Comparison of ENCODE assay signal across 8 cellular contexts in the genomic region with DNA sequence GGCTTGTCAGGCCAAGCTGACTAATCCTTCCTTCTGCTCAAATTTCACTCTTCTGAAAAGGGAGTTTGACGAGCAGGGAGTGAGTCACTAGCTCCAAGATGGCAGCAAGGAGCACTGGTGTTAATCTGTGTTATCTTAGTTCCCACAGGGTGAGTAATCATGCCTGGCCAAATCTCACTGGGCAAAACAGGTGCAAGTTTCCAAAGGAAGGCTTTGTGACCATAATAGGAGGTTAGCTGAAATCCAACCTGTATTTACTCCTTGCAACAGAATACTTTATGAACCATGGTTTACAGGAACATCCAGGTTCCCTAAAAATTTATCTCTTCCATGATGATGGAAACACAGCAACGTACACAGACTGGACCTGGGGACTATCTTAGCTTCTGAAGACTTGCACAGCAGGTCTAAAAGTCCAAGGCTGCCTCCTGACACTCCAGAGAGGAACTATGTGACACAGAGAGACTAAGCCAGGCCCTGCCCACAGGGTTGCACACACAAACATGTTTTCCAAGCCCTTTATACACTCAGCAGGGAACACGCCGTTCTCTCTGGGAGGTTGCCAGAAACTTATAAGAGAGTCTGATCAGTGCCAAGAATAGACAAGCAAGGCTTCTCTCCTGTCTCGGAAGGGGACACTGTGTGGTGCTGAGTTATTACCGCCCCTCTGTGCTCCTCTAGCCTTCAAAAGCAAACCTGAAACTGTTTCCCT. TPM values are rescaled to one million over a fixed set of nuclear protein-coding genes. Genes with fewer than 3 reads are reported as not detected.
A peak's percentile ranks its signal among the peaks of the same experiment; 100 is the strongest.
DNase-seq lines count a peak whose midpoint lies in the region; ATAC-seq and TF ChIP-seq lines count a peak whose summit lies in the region.

No MANE protein-coding gene starts in this region.

- peak overlapping the region; percentile 40 for H3K4me3 ChIP-seq in parathyroid adenoma (ENCODE audit: low read depth, low read length)

- H3K4me2 ChIP-seq in parathyroid adenoma (ENCODE audit: low read length) = peak overlapping the region; percentile 42

- TF ChIP-seq CTCF in parathyroid adenoma (IDR thresholded peaks at IDR 0.05) = no peak

- peak overlapping the region; percentile 92 for H3K27ac ChIP-seq in parathyroid adenoma

- no peaks in the 10 kb centered on the region for H3K9me3 ChIP-seq in parathyroid adenoma (ENCODE audit: control insufficient read depth, low read length)

- peaks cover 49% of the 10 kb centered on the region for H3K4me1 ChIP-seq in parathyroid adenoma

- H3K27me3 ChIP-seq in parathyroid adenoma (ENCODE audit: control insufficient read depth, insufficient read depth, low read length) = no peaks in the 10 kb centered on the region

- DNase-seq in HT-29 (ENCODE audit: low spot score) (peak; percentile 22), SW 1271 (lab: John Stamatoyannopoulos, UW) (peak; percentile 24 to 70), glomerular visceral epithelial cell (ENCODE audit: extremely low spot score) (peak; percentile 62), NCI-H1048 (lab: John Stamatoyannopoulos, UW) (no peak), NCI-H1436 (lab: John Stamatoyannopoulos, UW) (no peak)
- DNase-seq in effector CD8-positive, alpha-beta T cell (lab: John Stamatoyannopoulos, UW) = no peak

- peak overlapping the region; percentile 63 for H2AFZ ChIP-seq in parathyroid adenoma

- no peak for ATAC-seq in GM18873 (IDR thresholded peaks at IDR 0.05; ENCODE audit: low FRiP score, unreplicated experiment)

- H3K79me2 ChIP-seq in parathyroid adenoma = no peaks in the 10 kb centered on the region

- H3K36me3 ChIP-seq in parathyroid adenoma (ENCODE audit: control insufficient read depth, insufficient read depth, low read length) = no peaks in the 10 kb centered on the region

- no peak overlapping the region for H3K9ac ChIP-seq in parathyroid adenoma

RNA-seq across cellular contexts. Expression of a gene that starts 46.3 kb away (rescaled TPM):
- total RNA-seq in HT-29 (2014; rRNA removed; shearing (Covaris generic)) = 4.9 and 13.9 TPM in 2 replicates

Comparison
In these comparisons a context has a peak if more than half of its experiments do, and no peak if none do; other contexts are left out.
1. DNase-seq: peak in HT-29 (single experiment), SW 1271 (2 of 2) and glomerular visceral epithelial cell (single experiment); none in NCI-H1048 (single experiment), effector CD8-positive, alpha-beta T cell (single experiment) and NCI-H1436 (single experiment).